In the genomic region with DNA sequence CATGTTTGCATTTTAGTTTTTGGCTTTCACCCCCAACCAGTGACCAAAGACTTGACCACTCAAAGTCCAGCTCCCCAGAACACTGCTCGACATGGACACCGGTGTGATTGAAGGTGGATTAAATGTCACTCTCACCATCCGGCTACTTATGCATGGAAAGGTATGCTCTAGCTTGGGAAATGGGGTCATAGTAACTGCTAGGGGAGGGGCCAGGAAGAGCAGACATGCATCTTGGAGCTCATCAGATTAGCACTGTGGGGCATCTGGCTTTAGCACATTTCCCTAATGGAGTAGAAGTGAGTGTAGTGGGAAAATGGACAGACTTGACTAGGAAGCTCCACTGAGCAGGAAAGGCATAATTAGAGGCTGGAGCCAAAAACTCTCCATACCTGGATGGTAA, we compare ENCODE assay signal across 11 cellular contexts. TPM values are rescaled to one million over a fixed set of nuclear protein-coding genes. Genes with fewer than 3 reads are reported as not detected.
DNase-seq lines count a peak whose midpoint lies in the region; ATAC-seq and TF ChIP-seq lines count a peak whose summit lies in the region.
"Had no signal": no experiment of that assay in that cellular context is flagged by ENCODE, and none has a peak within 500 bp of the region (broad histone marks: within the 10 kb centered on the region; RNA-seq: fewer than 3 reads in every experiment).

No MANE protein-coding gene starts in this region.

- H3K36me3 ChIP-seq in smooth muscle cell (ENCODE audit: low read depth): peaks cover 37% of the 10 kb centered on the region

- H3K27ac Mint-ChIP-seq in activated naive CD4-positive, alpha-beta T cell treated with anti-CD3 and anti-CD28 coated beads, Interleukin-2, amount 50 U/mL, for 24 hours: peak overlapping the region; percentile 65
- peak overlapping the region; percentile 39 for H3K27ac Mint-ChIP-seq in T-helper 17 cell

- peaks cover 47% of the 10 kb centered on the region for H3K4me1 Mint-ChIP-seq in activated naive CD4-positive, alpha-beta T cell treated with anti-CD3 and anti-CD28 coated beads, Interleukin-2, amount 50 U/mL, for 24 hours
- peaks cover 31% of the 10 kb centered on the region for H3K4me1 Mint-ChIP-seq in T-helper 17 cell

- DNase-seq in activated naive CD4-positive, alpha-beta T cell treated with anti-CD3 and anti-CD28 coated beads, Interleukin-2, amount 50 U/mL, for 16 hours: no peak
- DNase-seq in T-helper 17 cell: no peak
- no peak for DNase-seq in fibroblast of mammary gland (ENCODE audit: low read depth)
- DNase-seq in smooth muscle cell (lab: John Stamatoyannopoulos, UW; ENCODE audit: unreplicated experiment): no peak
- no peak for DNase-seq in DMS79 treated with DMSO at 0.1 percent for 48 hours (lab: John Stamatoyannopoulos, UW)
- DNase-seq: GOT3, left colon had no signal

- ATAC-seq in T-helper 17 cell (no peak), GM21367 (IDR thresholded peaks at IDR 0.05; ENCODE audit: unreplicated experiment) (no peak), HG02642 (IDR thresholded peaks at IDR 0.05; ENCODE audit: poor library complexity, unreplicated experiment) (no peak)
- ATAC-seq: left colon had no signal

- WGBS in smooth muscle cell (ENCODE audit: low lambda C conversion rate): 65% methylated on average over 3 of the region's 3 CpGs

- H3K4me2 ChIP-seq in smooth muscle cell: peak overlapping the region; percentile 95

- no peak overlapping the region for H3K9ac ChIP-seq in smooth muscle cell (ENCODE audit: low read depth)

- no peaks in the 10 kb centered on the region for H3K27me3 ChIP-seq in smooth muscle cell (ENCODE audit: low read depth)

- peaks cover 37% of the 10 kb centered on the region for H3F3A ChIP-seq in smooth muscle cell (ENCODE audit: low read depth)

- H3K4me3 Mint-ChIP-seq in activated naive CD4-positive, alpha-beta T cell treated with anti-CD3 and anti-CD28 coated beads, Interleukin-2, amount 50 U/mL, for 24 hours: peak overlapping the region; percentile 97
- H3K4me3 Mint-ChIP-seq in T-helper 17 cell: peak overlapping the region; percentile 56

- no peak for TF ChIP-seq CTCF in fibroblast of mammary gland (conservative IDR thresholded peaks at IDR 0.05; ENCODE audit: control insufficient read depth, insufficient read depth, low read depth, low read length)
- no peak for TF ChIP-seq CTCF in smooth muscle cell (IDR thresholded peaks at IDR 0.05; ENCODE audit: borderline replicate concordance, insufficient read depth, poor library complexity, severe bottlenecking)

- H3K27me3 Mint-ChIP-seq in activated naive CD4-positive, alpha-beta T cell treated with anti-CD3 and anti-CD28 coated beads, Interleukin-2, amount 50 U/mL, for 24 hours: no peaks in the 10 kb centered on the region
- no peaks in the 10 kb centered on the region for H3K27me3 Mint-ChIP-seq in T-helper 17 cell

- peaks cover 28% of the 10 kb centered on the region for H3K36me3 Mint-ChIP-seq in activated naive CD4-positive, alpha-beta T cell treated with anti-CD3 and anti-CD28 coated beads, Interleukin-2, amount 50 U/mL, for 24 hours
- peaks cover 7% of the 10 kb centered on the region for H3K36me3 Mint-ChIP-seq in T-helper 17 cell (ENCODE audit: low read depth)

- H3K4me3 ChIP-seq in fibroblast of mammary gland (ENCODE audit: control insufficient read depth, low read depth, low read length): peak overlapping the region; percentile 4
- peak overlapping the region; percentile 100 for H3K4me3 ChIP-seq in smooth muscle cell

- H3K4me1 ChIP-seq in smooth muscle cell (ENCODE audit: low read depth): peaks cover 25% of the 10 kb centered on the region

- peaks cover 76% of the 10 kb centered on the region for H3K79me2 ChIP-seq in smooth muscle cell (ENCODE audit: low read depth)

- peak overlapping the region; percentile 94 for H3K27ac ChIP-seq in smooth muscle cell (ENCODE audit: low read depth)
- H3K27ac ChIP-seq: HL-60 had no signal

- peaks cover 76% of the 10 kb centered on the region for H4K20me1 ChIP-seq in smooth muscle cell (ENCODE audit: low read depth)

- no peak overlapping the region for H2AFZ ChIP-seq in smooth muscle cell (ENCODE audit: low read depth)

- H3K9me3 ChIP-seq in T-helper 17 cell (ENCODE audit: control insufficient read depth, low read length, poor library complexity, severe bottlenecking) (no peaks in the 10 kb centered on the region), smooth muscle cell (replicated peaks; ENCODE audit: low read depth) (no peaks in the 10 kb centered on the region)

- H3K9me3 Mint-ChIP-seq in activated naive CD4-positive, alpha-beta T cell treated with anti-CD3 and anti-CD28 coated beads, Interleukin-2, amount 50 U/mL, for 24 hours: no peaks in the 10 kb centered on the region

RNA-seq across cellular contexts. Expression of a gene that starts 2.8 kb away (rescaled TPM):
- total RNA-seq in T-helper 17 cell (1,000 to 10,000 TPM; 1,028 to 1,089 TPM), smooth muscle cell (229 and 306 TPM in 2 replicates)
- 90.8 and 128 TPM in 2 replicates for polyA plus RNA-seq in smooth muscle cell

RNA-seq across cellular contexts. Expression of a gene that starts 13.2 kb away (rescaled TPM):
- total RNA-seq in T-helper 17 cell (100 to 1,000 TPM; 168 to 188 TPM), smooth muscle cell (45.7 and 65.3 TPM in 2 replicates)
- polyA plus RNA-seq in smooth muscle cell: 176 and 181 TPM in 2 replicates

RNA-seq across cellular contexts. Expression of a gene that starts 31.1 kb away (rescaled TPM):
- not detected for total RNA-seq in T-helper 17 cell
- total RNA-seq in smooth muscle cell: not detected in 2 replicates
- polyA plus RNA-seq in smooth muscle cell: 0.49 TPM in 1 of 2 replicates, not detected in the other
- total RNA-seq: left colon had no signal

RNA-seq across cellular contexts. Expression of a gene that starts 44.5 kb away (rescaled TPM):
- total RNA-seq in T-helper 17 cell (10 to 100 TPM; 25.5 to 28.6 TPM), smooth muscle cell (11.9 and 34.6 TPM in 2 replicates)
- 15.1 and 25.3 TPM in 2 replicates for polyA plus RNA-seq in smooth muscle cell

RNA-seq across cellular contexts. Expression of a gene that starts 46.4 kb away (rescaled TPM):
- total RNA-seq in T-helper 17 cell (10 to 100 TPM; 28.4 to 29.3 TPM), smooth muscle cell (21.3 and 31.8 TPM in 2 replicates)
- 47.5 and 60.3 TPM in 2 replicates for polyA plus RNA-seq in smooth muscle cell
